ENCODE assay signal across 8 cellular contexts in the genomic region with DNA sequence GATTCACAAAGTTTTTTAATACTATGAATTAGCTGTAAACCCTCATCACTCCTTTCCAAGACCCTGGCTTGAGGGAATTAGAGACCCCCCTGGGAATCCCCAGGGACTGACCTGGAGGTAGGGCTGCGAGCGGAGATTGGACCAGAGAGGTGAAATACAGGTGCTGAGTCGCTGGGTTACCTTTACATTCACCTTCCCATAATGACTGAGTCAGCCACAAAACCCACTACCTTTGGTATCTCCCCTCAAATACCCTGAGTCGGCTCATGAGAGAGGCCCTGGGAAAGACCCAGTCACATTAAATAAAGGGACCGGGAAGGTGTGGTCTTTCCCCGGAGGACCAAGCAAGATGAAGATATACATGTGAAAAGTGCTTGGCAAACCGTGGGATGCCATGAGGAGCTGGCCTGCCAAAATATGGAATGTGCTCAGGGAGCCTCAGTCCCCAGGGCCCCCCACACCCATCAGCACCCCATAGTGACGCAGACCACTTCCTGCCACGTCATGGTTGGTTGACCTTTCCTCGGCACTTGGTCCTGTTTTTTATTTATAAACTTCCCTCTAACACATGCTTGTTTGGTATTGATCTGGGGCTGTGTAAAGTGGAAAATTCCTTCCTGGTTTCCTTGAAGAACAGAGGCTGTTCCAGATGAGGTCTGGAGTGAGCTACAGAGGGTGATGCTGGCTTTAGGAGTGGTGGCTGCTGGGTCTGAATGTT. TPM values are rescaled to one million over a fixed set of nuclear protein-coding genes. Genes with fewer than 3 reads are reported as not detected.
DNase-seq lines count a peak whose midpoint lies in the region; TF ChIP-seq lines count a peak whose summit lies in the region.
"Had no signal": no experiment of that assay in that cellular context is flagged by ENCODE, and none has a peak within 500 bp of the region (broad histone marks: within the 10 kb centered on the region; RNA-seq: fewer than 3 reads in every experiment).

No MANE protein-coding gene starts in this region.

- no peak for TF ChIP-seq CTCF in Calu3 (IDR thresholded peaks at IDR 0.05; ENCODE audit: unreplicated experiment)
- TF ChIP-seq CTCF in HFFc6 (IDR thresholded peaks at IDR 0.05): no peak
- no peak for TF ChIP-seq CTCF in brain microvascular endothelial cell (IDR thresholded peaks at IDR 0.05; ENCODE audit: low read depth, low read length, missing control alignments)
- no peak for TF ChIP-seq CTCF in prostate gland (IDR thresholded peaks at IDR 0.05)

- 76% methylated on average over 10 of the region's 10 CpGs for whole genome bisulfite sequencing in prostate gland

- H3K27ac Mint-ChIP-seq in Calu3 (ENCODE audit: unreplicated experiment): peak overlapping the region; percentile 83
- peak overlapping the region; percentile 54 for H3K27ac Mint-ChIP-seq in HFFc6

- H3K4me1 ChIP-seq in prostate gland (replicated peaks): no peaks in the 10 kb centered on the region

- in situ Hi-C loops in brain microvascular endothelial cell (cut with HindIII; ENCODE audit: low pct_ligation_motif_present, low sequenced_read_pairs): no loop called here

- H3K36me3 ChIP-seq in brain microvascular endothelial cell (replicated peaks) (no peaks in the 10 kb centered on the region), prostate gland (no peaks in the 10 kb centered on the region)

- intact Hi-C loops in Calu3 (cut with micrococcal nuclease; ENCODE audit: unreplicated experiment) (loop anchor here (2.0 kb wide), 1 partner anchor 47 kb away; no protein-coding TSS in a partner anchor), prostate gland (cut with DNase I) (no loop called here)

- no peaks in the 10 kb centered on the region for H3K27me3 Mint-ChIP-seq in Calu3 (ENCODE audit: unreplicated experiment)
- H3K27me3 Mint-ChIP-seq in HFFc6 (ENCODE audit: insufficient read depth): peaks cover 2% of the 10 kb centered on the region; the same call in 1 of the 2 replicates

- peak; percentile 74 for DNase-seq in Calu3
- peak; percentile 19 for DNase-seq in HFFc6
- DNase-seq in brain microvascular endothelial cell: peak; percentile 72
- peak; percentile 2 for DNase-seq in prostate gland (ENCODE audit: low spot score)
- DNase-seq in glomerular visceral epithelial cell (ENCODE audit: extremely low spot score): no peak
- no peak for DNase-seq in stimulated activated naive CD4-positive, alpha-beta T cell (lab: John Stamatoyannopoulos, UW)
- no peak for DNase-seq in AG20443 (ENCODE audit: low spot score)
- DNase-seq: NCI-H1436 had no signal

- peak overlapping the region; percentile 55 for H3K27ac ChIP-seq in brain microvascular endothelial cell
- no peak overlapping the region for H3K27ac ChIP-seq in prostate gland

- H3K4me3 ChIP-seq in brain microvascular endothelial cell (ENCODE audit: low read depth, low read length) (no peak overlapping the region), prostate gland (no peak overlapping the region)

- CTCF ChIA-PET in Calu3 (lab: Charles Lee): interaction anchor here (0.6 to 1.3 kb wide), 2 partner anchors 66 to 232 kb away, joined by 3 to 4 read pairs; no protein-coding TSS in a partner anchor

- H3K4me1 Mint-ChIP-seq in Calu3 (ENCODE audit: low read depth, unreplicated experiment) (peaks cover 33% of the 10 kb centered on the region), HFFc6 (ENCODE audit: low read depth) (peaks cover 41% of the 10 kb centered on the region)

- H3K27me3 ChIP-seq in brain microvascular endothelial cell (replicated peaks): no peaks in the 10 kb centered on the region
- H3K27me3 ChIP-seq in prostate gland (replicated peaks; ENCODE audit: insufficient read depth): no peaks in the 10 kb centered on the region

- no TSS peak for BruUV-seq in Calu3 (replicated peaks; lab: Mats Ljungman, UMichigan)

- TF ChIP-seq POLR2A in prostate gland (IDR thresholded peaks at IDR 0.05): no peak

- H3K36me3 Mint-ChIP-seq in Calu3 (ENCODE audit: insufficient read depth, unreplicated experiment) (peaks cover 20% of the 10 kb centered on the region), HFFc6 (ENCODE audit: low read depth) (no peaks in the 10 kb centered on the region)

- H3K4me3 Mint-ChIP-seq in Calu3 (ENCODE audit: low read depth, unreplicated experiment): no peak overlapping the region
- peak overlapping the region; percentile 46 for H3K4me3 Mint-ChIP-seq in HFFc6

- H3K9me3 ChIP-seq in prostate gland: no peaks in the 10 kb centered on the region

- no peaks in the 10 kb centered on the region for H3K9me3 Mint-ChIP-seq in Calu3 (ENCODE audit: low read depth, unreplicated experiment)
- H3K9me3 Mint-ChIP-seq in HFFc6: no peaks in the 10 kb centered on the region

RNA-seq across cellular contexts. Expression of a gene that starts 51.4 kb away (rescaled TPM):
- 0.68 and 0.73 TPM in 2 replicates for total RNA-seq in Calu3 (2022)
- total RNA-seq in HFFc6 (2021; fragmentation: NEBNext Ultra II Directional; extraction: Animal tissue kit (Norgen Biotek cat#: 25700)): not detected
- 1 to 10 TPM; 1.4 to 3.8 TPM for total RNA-seq in prostate gland

Comparison
In these comparisons a context has a peak if more than half of its experiments do, and no peak if none do; other contexts are left out.
1. DNase-seq: peak in Calu3 (single experiment), HFFc6 (single experiment), brain microvascular endothelial cell (single experiment) and prostate gland (single experiment); none in glomerular visceral epithelial cell (single experiment), stimulated activated naive CD4-positive, alpha-beta T cell (0 of 6) and AG20443 (single experiment).